In genomic region chr15:99485992-99486370, GRCh38 we compare ENCODE assay signal across 8 cellular contexts.
DNase-seq lines count a peak whose midpoint lies in the region; ATAC-seq and TF ChIP-seq lines count a peak whose summit lies in the region.
"Had no signal": no experiment of that assay in that cellular context is flagged by ENCODE, and none has a peak within 500 bp of the region (broad histone marks: within the 10 kb centered on the region; RNA-seq: fewer than 3 reads in every experiment).

No MANE protein-coding gene starts in this region.

- peak overlapping the region; percentile 60 for H3K9ac ChIP-seq in adipocyte (ENCODE audit: low read length)
- no peak overlapping the region for H3K9ac ChIP-seq in iPS-20b (ENCODE audit: low read depth, low read length)
- peak overlapping the region in 4 of 5 donors; percentile 24 to 81 (median 46) for H3K9ac ChIP-seq in subcutaneous abdominal adipose tissue (ENCODE audit: low read length in 5 of 5)

- peaks cover 8% of the 10 kb centered on the region for H3K9me3 ChIP-seq in adipocyte (ENCODE audit: control insufficient read depth, low read length)
- no peaks in the 10 kb centered on the region for H3K9me3 ChIP-seq in iPS-20b (ENCODE audit: insufficient read depth, low read depth, low read length)
- H3K9me3 ChIP-seq in subcutaneous abdominal adipose tissue (ENCODE audit: control insufficient read depth in 5 of 5, low read length in 5 of 5), result peaks cover 0 to 5% (median 0%) of the 10 kb centered on the region in 5 donors

- H3K4me1 ChIP-seq in adipocyte (ENCODE audit: control insufficient read depth, insufficient read depth, low read length) (peaks cover 15% of the 10 kb centered on the region), iPS-20b (ENCODE audit: insufficient read depth, low read length) (peaks cover 7% of the 10 kb centered on the region), subcutaneous abdominal adipose tissue (ENCODE audit: control insufficient read depth in 5 of 5, insufficient read depth in 5 of 5, low read length in 5 of 5) (peaks cover 11 to 28% (median 24%) of the 10 kb centered on the region in 5 donors)

- peaks cover 22% of the 10 kb centered on the region for H3K27me3 Mint-ChIP-seq in HFFc6 (ENCODE audit: insufficient read depth)

- H3K27ac ChIP-seq in iPS-20b (ENCODE audit: low read length) (no peak overlapping the region), subcutaneous abdominal adipose tissue (ENCODE audit: low read depth, low read length) (no peak overlapping the region)

- no peaks in the 10 kb centered on the region for H3K36me3 ChIP-seq in adipocyte (ENCODE audit: control insufficient read depth, insufficient read depth, low read length, severe bottlenecking)
- H3K36me3 ChIP-seq in iPS-20b (ENCODE audit: insufficient read depth, low read depth, low read length), result no peaks in the 10 kb centered on the region
- no peaks in the 10 kb centered on the region for H3K36me3 ChIP-seq in subcutaneous abdominal adipose tissue (ENCODE audit: control insufficient read depth in 5 of 5, insufficient read depth in 5 of 5, low read length in 5 of 5)

- H3K9me3 Mint-ChIP-seq in HFFc6, result no peaks in the 10 kb centered on the region; the same call in 1 of the 2 replicates

- no peaks in the 10 kb centered on the region for H3K27me3 ChIP-seq in adipocyte (replicated peaks; ENCODE audit: control insufficient read depth, insufficient read depth, low read length)
- H3K27me3 ChIP-seq in iPS-20b (ENCODE audit: insufficient read depth, low read length), result peaks cover 24% of the 10 kb centered on the region
- H3K27me3 ChIP-seq in subcutaneous abdominal adipose tissue (ENCODE audit: control insufficient read depth in 5 of 5, insufficient read depth in 4 of 5, low read length in 5 of 5), result peaks cover 0 to 2% (median 0%) of the 10 kb centered on the region in 5 donors

- peak overlapping the region; percentile 72 for H3K4me3 Mint-ChIP-seq in HFFc6

- H3K27ac Mint-ChIP-seq in HFFc6, result no peak overlapping the region

- no peak for DNase-seq in HFFc6
- DNase-seq in adipocyte (ENCODE audit: low read depth), result no peak
- no peak for DNase-seq in stimulated activated CD4-positive, alpha-beta T cell treated with anti-CD3 and anti-CD28 coated beads, Interleukin-4, amount 100 ng/mL, for 1 hour
- DNase-seq: NCI-H2107 had no signal

- peak overlapping the region; percentile 66 for H3K4me3 ChIP-seq in adipocyte (ENCODE audit: low read length)
- H3K4me3 ChIP-seq in iPS-20b (ENCODE audit: low read length), result peak overlapping the region; percentile 65
- peak overlapping the region; percentile 51 to 63 (median 55) for H3K4me3 ChIP-seq in subcutaneous abdominal adipose tissue (ENCODE audit: low read depth in 1 of 5, low read length in 5 of 5)

- peaks cover 22% of the 10 kb centered on the region for H3K4me1 Mint-ChIP-seq in HFFc6 (ENCODE audit: low read depth)

- H3K36me3 Mint-ChIP-seq in HFFc6 (ENCODE audit: low read depth), result 0 out of 2 replicates have a peak, but pooled peaks cover under 1% of the 10 kb centered on the region

- ATAC-seq in HG03460 (IDR thresholded peaks at IDR 0.05; ENCODE audit: unreplicated experiment), result no peak
- no peak for ATAC-seq in HG02623 (IDR thresholded peaks at IDR 0.05; ENCODE audit: unreplicated experiment)

- TF ChIP-seq CTCF in HFFc6 (IDR thresholded peaks at IDR 0.05), result no peak
